ENCODE assay signal across 14 cellular contexts in the genomic region with DNA sequence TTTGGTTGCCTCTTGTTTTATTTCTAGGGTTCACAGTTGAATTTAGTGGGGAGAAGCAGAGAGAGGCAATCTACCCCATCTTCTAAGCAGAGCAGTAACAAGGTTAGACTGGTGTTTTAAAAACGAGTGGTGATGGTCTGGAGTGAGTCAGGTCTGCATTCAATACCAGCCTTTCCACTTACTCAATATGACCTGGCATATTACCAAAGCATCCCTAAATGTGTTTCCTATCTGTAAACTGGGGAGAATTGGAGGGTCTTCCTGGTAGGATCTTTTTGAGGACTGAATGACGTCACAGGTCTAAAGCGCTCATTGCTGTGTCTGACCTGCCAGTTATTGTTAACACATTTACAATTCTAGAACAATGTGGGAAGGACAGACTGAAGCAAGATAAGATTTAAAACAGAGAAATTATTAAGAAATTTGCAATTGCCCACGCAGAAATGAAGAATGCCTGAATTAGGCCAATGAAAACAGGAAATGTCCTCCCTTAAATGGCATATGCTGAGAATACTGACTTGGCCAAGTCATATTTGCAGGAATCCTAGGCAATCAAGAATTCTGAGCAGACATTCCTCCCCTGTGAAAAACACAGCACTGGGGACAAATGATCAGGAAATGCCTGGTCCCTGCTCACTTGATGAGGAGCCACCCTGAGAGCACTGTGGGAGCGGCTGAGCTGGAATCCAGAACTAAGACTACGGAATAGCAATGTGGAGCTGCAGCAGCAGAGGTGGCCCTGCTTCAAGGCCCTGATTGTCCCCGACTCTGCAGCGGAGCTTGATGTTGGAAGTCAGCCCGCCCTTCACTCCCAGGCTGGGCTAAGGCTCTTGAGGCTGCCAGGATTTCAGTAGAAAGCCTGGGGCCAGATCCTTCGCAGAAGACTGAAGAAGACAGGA.
DNase-seq lines count a peak whose midpoint lies in the region; ATAC-seq and TF ChIP-seq lines count a peak whose summit lies in the region.
"Had no signal": no experiment of that assay in that cellular context is flagged by ENCODE, and none has a peak within 500 bp of the region (broad histone marks: within the 10 kb centered on the region; RNA-seq: fewer than 3 reads in every experiment).

No MANE protein-coding gene starts in this region.

- H3K27ac ChIP-seq in adrenal gland (peak overlapping the region in 4 of 5 donors; percentile 19 to 83 (median 30)), trophoblast cell (ENCODE audit: low read depth, low read length) (no peak overlapping the region)

- H2BK5ac ChIP-seq in trophoblast cell (ENCODE audit: low read depth, low read length, poor library complexity), result no peak overlapping the region

- intact Hi-C loops in adrenal gland (cut with DNase I), result no loop called here

- H3K4me3 ChIP-seq in AG10803 (ENCODE audit: low read length) (no peak overlapping the region), adrenal gland (no peak overlapping the region), trophoblast cell (ENCODE audit: low read depth, low read length) (no peak overlapping the region)

- no peak for ATAC-seq in HG03354 (IDR thresholded peaks at IDR 0.05; ENCODE audit: poor library complexity, severe bottlenecking, unreplicated experiment)
- ATAC-seq: activated T-cell treated with anti-CD3 and anti-CD28 coated beads, Interleukin-2, amount 50 U/mL, for 4 hours had no signal

- no peak overlapping the region for H2BK120ac ChIP-seq in trophoblast cell (ENCODE audit: insufficient read depth, low read length, poor library complexity)

- no peak overlapping the region for H2AFZ ChIP-seq in trophoblast cell (ENCODE audit: insufficient read depth, low read length, poor library complexity)

- no peaks in the 10 kb centered on the region for H3K79me1 ChIP-seq in trophoblast cell (ENCODE audit: low read length)

- H3K23ac ChIP-seq in trophoblast cell (ENCODE audit: low read length), result no peak overlapping the region

- H3K9me3 ChIP-seq in adrenal gland (replicated peaks in 1 of 3) (no peaks in the 10 kb centered on the region), trophoblast cell (ENCODE audit: insufficient read depth, low read depth, low read length) (no peaks in the 10 kb centered on the region)

- no peak overlapping the region for H3K18ac ChIP-seq in trophoblast cell (ENCODE audit: low read length)

- no peak overlapping the region for H3K4ac ChIP-seq in trophoblast cell (ENCODE audit: low read depth, low read length)

- no peak overlapping the region for H4K12ac ChIP-seq in trophoblast cell (ENCODE audit: low read depth, low read length)

- H2AK5ac ChIP-seq in trophoblast cell (ENCODE audit: low read length), result no peak overlapping the region

- TF ChIP-seq CTCF in AG10803 (conservative IDR thresholded peaks at IDR 0.05; ENCODE audit: low read length) (no peak), adrenal gland (IDR thresholded peaks at IDR 0.05) (no peak)

- H2BK12ac ChIP-seq in trophoblast cell (ENCODE audit: low read length), result no peak overlapping the region

- 51 to 62% (median 57%) methylated on average over 5 to 10 of the region's 10 CpGs for WGBS in adrenal gland, 4 donors
- no CpG with 5 or more reads among the region's 10 CpGs for WGBS in trophoblast cell (ENCODE audit: extremely low coverage, insufficient coverage, insufficient read length)

- no peaks in the 10 kb centered on the region for H3K79me2 ChIP-seq in trophoblast cell (ENCODE audit: control insufficient read depth, insufficient read depth, low read length, poor library complexity)

- TF ChIP-seq POLR2A in adrenal gland (IDR thresholded peaks at IDR 0.05), result no peak

- H3K36me3 ChIP-seq in adrenal gland (replicated peaks in 1 of 2) (no peaks in the 10 kb centered on the region), trophoblast cell (ENCODE audit: control insufficient read depth in 1 of 2, insufficient read depth in 2 of 2, low read length in 2 of 2) (no peaks in the 10 kb centered on the region)

- H3K4me2 ChIP-seq in trophoblast cell (ENCODE audit: low read length), result no peak overlapping the region

- H3K27me3 ChIP-seq in adrenal gland (no peaks in the 10 kb centered on the region), trophoblast cell (ENCODE audit: insufficient read depth, low read length) (no peaks in the 10 kb centered on the region)

- H3K14ac ChIP-seq in trophoblast cell (ENCODE audit: low read length), result no peak overlapping the region

- no peak overlapping the region for H4K91ac ChIP-seq in trophoblast cell (ENCODE audit: low read depth, low read length)

- H4K8ac ChIP-seq in trophoblast cell (ENCODE audit: low read depth, low read length), result no peak overlapping the region

- H3K9ac ChIP-seq in trophoblast cell (ENCODE audit: low read length), result no peak overlapping the region

- H3K4me1 ChIP-seq in adrenal gland (replicated peaks in 1 of 2) (no peaks in the 10 kb centered on the region), trophoblast cell (ENCODE audit: control insufficient read depth in 1 of 2, insufficient read depth in 2 of 2, low read length in 2 of 2) (no peaks in the 10 kb centered on the region)

- DNase-seq in AG10803 (ENCODE audit: low read depth) (peak; percentile 96), adrenal gland (peak in 6 of 7 donors; percentile 10 to 60 (median 32)), globus pallidus (ENCODE audit: low spot score) (peak; percentile 21), pons (ENCODE audit: low spot score) (peak; percentile 7), trophoblast cell (no peak)
- DNase-seq in activated CD4-positive, alpha-beta T cell treated with anti-CD3 and anti-CD28 coated beads, Interleukin-2, amount 50 U/mL, for 1 hour, result no peak
- DNase-seq in activated naive CD4-positive, alpha-beta T cell treated with Interleukin-2 at 50 U/mL for 16 hours, result no peak
- DNase-seq: activated B cell treated with CpG ODN at 0.5 μM for 24 hours; activated T-cell treated with anti-CD3 and anti-CD28 coated beads, Interleukin-2, amount 50 U/mL, for 4 hours; cortex of kidney; naive B cell; NCI-H446 treated with DMSO at 0.1 percent for 48 hours; stimulated activated naive CD4-positive, alpha-beta T cell treated with Interleukin-2 at 50 U/mL for 16 hours had no signal

Comparison
In these comparisons a context has a peak if more than half of its experiments do, and no peak if none do; other contexts are left out.
1. DNase-seq: peak in AG10803 (single experiment), adrenal gland (6 of 7), globus pallidus (single experiment) and pons (single experiment); none in activated CD4-positive, alpha-beta T cell treated with anti-CD3 and anti-CD28 coated beads, Interleukin-2, amount 50 U/mL, for 1 hour (single experiment), trophoblast cell (0 of 2) and activated naive CD4-positive, alpha-beta T cell treated with Interleukin-2 at 50 U/mL for 16 hours (single experiment).